16 cellular contexts compared by ENCODE assay signal in genomic region chr4:118276551-118276950, GRCh38.
A peak's percentile ranks its signal among the peaks of the same experiment; 100 is the strongest.
DNase-seq lines count a peak whose midpoint lies in the region; ATAC-seq and TF ChIP-seq lines count a peak whose summit lies in the region.
"Had no signal": no experiment of that assay in that cellular context is flagged by ENCODE, and none has a peak within 500 bp of the region (broad histone marks: within the 10 kb centered on the region; RNA-seq: fewer than 3 reads in every experiment).

No MANE protein-coding gene starts in this region.

- no peak for DNase-seq in CD4-positive, alpha-beta T cell
- DNase-seq in hepatocyte (ENCODE audit: low spot score) (no peak), neural crest cell (ENCODE audit: low read depth, low spot score) (no peak), MG63 (no peak), lower lobe of right lung (no peak), NCI-H1092 (lab: John Stamatoyannopoulos, UW) (no peak)
- DNase-seq: CD8-positive, alpha-beta T cell; DMS153; NCI-H146; NCI-H2081 treated with DMSO at 0.1 percent for 48 hours; NCI-H2227 treated with DMSO at 0.1 percent for 48 hours; NCI-H526; NK-92 treated with Interleukin-12 subunit alpha and Interleukin-12 subunit beta, amount 100 ng/mL, for 24 hours had no signal

- peak overlapping the region; percentile 14 for H3K27ac Mint-ChIP-seq in CD4-positive, alpha-beta T cell
- H3K27ac Mint-ChIP-seq in neural crest cell (ENCODE audit: unreplicated experiment): no peak overlapping the region

- CTCF ChIA-PET in CD4-positive, alpha-beta T cell (lab: Charles Lee): no interaction called here

- no peak for ATAC-seq in CD4-positive, alpha-beta T cell (ENCODE audit: poor library complexity)
- no peak for ATAC-seq in lower lobe of right lung
- ATAC-seq: CD8-positive, alpha-beta T cell had no signal

- no peak for TF ChIP-seq CTCF in CD4-positive, alpha-beta T cell (IDR thresholded peaks at IDR 0.05)
- TF ChIP-seq CTCF in KMS-11 (conservative IDR thresholded peaks at IDR 0.05; ENCODE audit: low read depth, low read length) (no peak), hepatocyte (IDR thresholded peaks at IDR 0.05; ENCODE audit: poor library complexity) (no peak), neural crest cell (conservative IDR thresholded peaks at IDR 0.05) (no peak), lower lobe of right lung (IDR thresholded peaks at IDR 0.05) (no peak)

- no peak overlapping the region for H3K9ac ChIP-seq in KMS-11

- intact Hi-C loops in CD4-positive, alpha-beta T cell (cut with DNase I, micrococcal nuclease): loop anchor here in 1 of 2 experiments (10.0 kb wide), 3 partner anchors 568 to 1178 kb away; a partner anchor contains a TSS
- intact Hi-C loops in lower lobe of right lung (cut with DNase I): no loop called here

- H3K4me2 ChIP-seq in KMS-11: 0 out of 2 replicates have a peak overlapping the region, but pooled peaks have one; percentile 38
- peak overlapping the region; percentile 72 for H3K4me2 ChIP-seq in hepatocyte

- no peaks in the 10 kb centered on the region for H3K9me3 ChIP-seq in CD4-positive, alpha-beta T cell (ENCODE audit: control insufficient read depth, low read length)
- H3K9me3 ChIP-seq in hepatocyte (ENCODE audit: low read depth) (no peaks in the 10 kb centered on the region), MG63 (no peaks in the 10 kb centered on the region), lower lobe of right lung (no peaks in the 10 kb centered on the region)
- H3K9me3 ChIP-seq: SJSA1 had no signal

- 83% methylated on average over 2 of the region's 2 CpGs for WGBS in hepatocyte (ENCODE audit: low lambda C conversion rate, missing lambda C conversion rate)

- H3K4me3 ChIP-seq in KMS-11 (IDR thresholded peaks at IDR 0.05; ENCODE audit: insufficient read depth, low read depth, low read length): no peak overlapping the region
- H3K4me3 ChIP-seq in hepatocyte: no peak overlapping the region
- no peak overlapping the region for H3K4me3 ChIP-seq in MG63
- H3K4me3 ChIP-seq in lower lobe of right lung: no peak overlapping the region
- H3K4me3 ChIP-seq: SJSA1 had no signal

- POLR2A ChIA-PET in CD4-positive, alpha-beta T cell (lab: Charles Lee): no interaction called here

- H3K4me1 Mint-ChIP-seq in CD4-positive, alpha-beta T cell (ENCODE audit: low read depth): peaks cover 40% of the 10 kb centered on the region
- H3K4me1 Mint-ChIP-seq in neural crest cell: peaks cover 30% of the 10 kb centered on the region

- no peaks in the 10 kb centered on the region for H3K27me3 Mint-ChIP-seq in CD4-positive, alpha-beta T cell
- H3K27me3 Mint-ChIP-seq in neural crest cell (ENCODE audit: low read depth): no peaks in the 10 kb centered on the region
- H3K27me3 Mint-ChIP-seq: B cell had no signal

- H3K36me3 ChIP-seq in KMS-11 (ENCODE audit: insufficient read depth) (peaks cover 13% of the 10 kb centered on the region), hepatocyte (replicated peaks; ENCODE audit: insufficient read depth, low read depth) (no peaks in the 10 kb centered on the region), MG63 (peaks cover 30% of the 10 kb centered on the region), lower lobe of right lung (peaks cover 13% of the 10 kb centered on the region)

- no peaks in the 10 kb centered on the region for H3K9me3 Mint-ChIP-seq in CD4-positive, alpha-beta T cell
- H3K9me3 Mint-ChIP-seq in neural crest cell: no peaks in the 10 kb centered on the region
- H3K9me3 Mint-ChIP-seq: CD8-positive, alpha-beta T cell had no signal

- H3K79me2 ChIP-seq in KMS-11 (ENCODE audit: insufficient read depth, low read depth) (peaks cover 17% of the 10 kb centered on the region), hepatocyte (peaks cover 22% of the 10 kb centered on the region)

- no peaks in the 10 kb centered on the region for H4K20me1 ChIP-seq in KMS-11 (ENCODE audit: insufficient read depth)
- no peaks in the 10 kb centered on the region for H4K20me1 ChIP-seq in hepatocyte (ENCODE audit: insufficient read depth, poor library complexity, severe bottlenecking)

- H3K9me2 ChIP-seq in hepatocyte (replicated peaks; ENCODE audit: insufficient read depth): no peaks in the 10 kb centered on the region

- H3K36me3 Mint-ChIP-seq in CD4-positive, alpha-beta T cell (ENCODE audit: low read depth): peaks cover 34% of the 10 kb centered on the region
- peaks cover 8% of the 10 kb centered on the region for H3K36me3 Mint-ChIP-seq in neural crest cell (ENCODE audit: low read depth)

- no peaks in the 10 kb centered on the region for H3K27me3 ChIP-seq in CD4-positive, alpha-beta T cell (ENCODE audit: control insufficient read depth, insufficient read depth, low read length)
- H3K27me3 ChIP-seq in KMS-11 (ENCODE audit: insufficient read depth, low read depth) (no peaks in the 10 kb centered on the region), hepatocyte (no peaks in the 10 kb centered on the region), MG63 (no peaks in the 10 kb centered on the region), lower lobe of right lung (ENCODE audit: low read depth) (no peaks in the 10 kb centered on the region)
- H3K27me3 ChIP-seq: SJSA1 had no signal

- H3K4me1 ChIP-seq in KMS-11 (ENCODE audit: low read depth, poor library complexity, severe bottlenecking) (peaks cover 24% of the 10 kb centered on the region), hepatocyte (ENCODE audit: insufficient read depth) (peaks cover 25% of the 10 kb centered on the region), lower lobe of right lung (peaks cover 23% of the 10 kb centered on the region)

- no peak overlapping the region for H2AFZ ChIP-seq in KMS-11 (ENCODE audit: low read depth)
- no peak overlapping the region for H2AFZ ChIP-seq in hepatocyte

- H3K27ac ChIP-seq in CD4-positive, alpha-beta T cell (ENCODE audit: low read depth, low read length): no peak overlapping the region
- no peak overlapping the region for H3K27ac ChIP-seq in KMS-11
- H3K27ac ChIP-seq in hepatocyte: peak overlapping the region; percentile 87
- no peak overlapping the region for H3K27ac ChIP-seq in lower lobe of right lung
- H3K27ac ChIP-seq: SJSA1 had no signal

- peak overlapping the region; percentile 40 for H3K4me3 Mint-ChIP-seq in CD4-positive, alpha-beta T cell
- peak overlapping the region; percentile 56 for H3K4me3 Mint-ChIP-seq in neural crest cell
